In genomic region chr18:64019922-64020756, GRCh38 we compare ENCODE assay signal across 17 cellular contexts. TPM values are rescaled to one million over a fixed set of nuclear protein-coding genes. Genes with fewer than 3 reads are reported as not detected.
A peak's percentile ranks its signal among the peaks of the same experiment; 100 is the strongest.
DNase-seq lines count a peak whose midpoint lies in the region; ATAC-seq and TF ChIP-seq lines count a peak whose summit lies in the region.
"Had no signal": no experiment of that assay in that cellular context is flagged by ENCODE, and none has a peak within 500 bp of the region (broad histone marks: within the 10 kb centered on the region; RNA-seq: fewer than 3 reads in every experiment).

No MANE protein-coding gene starts in this region.

- no peaks in the 10 kb centered on the region for H3K27me3 ChIP-seq in H7 (ENCODE audit: control insufficient read depth, insufficient read depth, low read length)
- H3K27me3 ChIP-seq: Peyer's patch had no signal

- DNase-seq in H7 (peak; percentile 28), astrocyte of the spinal cord (ENCODE audit: low read depth, low spot score) (peak; percentile 3), kidney tubule cell (ENCODE audit: low spot score) (peak; percentile 7), NCI-H2081 treated with DMSO at 0.1 percent for 48 hours (lab: John Stamatoyannopoulos, UW) (no peak), CD14-positive monocyte (ENCODE audit: low spot score) (no peak), amygdala (lab: John Stamatoyannopoulos, UW) (no peak)
- DNase-seq: AML-193, COR-L47, DMS 273 treated with DMSO at 0.1 percent for 48 hours, HFFc6, KBM-7, NCI-H1105, NCI-H1694, Peyer's patch had no signal

- no peak for TF ChIP-seq CTCF in astrocyte of the spinal cord (IDR thresholded peaks at IDR 0.05; ENCODE audit: low read depth, low read length)
- TF ChIP-seq CTCF in CD14-positive monocyte (IDR thresholded peaks at IDR 0.05) = no peak

- no peak overlapping the region for H3K4me3 Mint-ChIP-seq in CD14-positive monocyte
- H3K4me3 Mint-ChIP-seq: HFFc6 had no signal

- H3K9me3 Mint-ChIP-seq in CD14-positive monocyte = no peaks in the 10 kb centered on the region
- H3K9me3 Mint-ChIP-seq: HFFc6 had no signal

- H3K27me3 Mint-ChIP-seq in CD14-positive monocyte (ENCODE audit: low read depth in 3 of 3) = peaks cover 0 to 1% (median 0%) of the 10 kb centered on the region in 3 donors

- peaks cover 12% of the 10 kb centered on the region in 2 donors for H3K36me3 Mint-ChIP-seq in CD14-positive monocyte

- H3K36me3 ChIP-seq in H7 (replicated peaks; ENCODE audit: control insufficient read depth, insufficient read depth, low read length) = no peaks in the 10 kb centered on the region
- H3K36me3 ChIP-seq: Peyer's patch had no signal

- intact Hi-C loops in CD14-positive monocyte (cut with micrococcal nuclease) = no loop called here

- no peaks in the 10 kb centered on the region for H3K4me1 Mint-ChIP-seq in CD14-positive monocyte

- H3K4me3 ChIP-seq in H7 (ENCODE audit: insufficient read depth, low read depth, low read length) = no peak overlapping the region
- no peak overlapping the region for H3K4me3 ChIP-seq in astrocyte of the spinal cord (ENCODE audit: low read depth, low read length)
- H3K4me3 ChIP-seq: GM12878, Peyer's patch had no signal

- no peak for ATAC-seq in GM21576 (IDR thresholded peaks at IDR 0.05; ENCODE audit: unreplicated experiment)
- ATAC-seq: GM12878, Right ventricle myocardium inferior had no signal

- no peak overlapping the region for H3K27ac Mint-ChIP-seq in CD14-positive monocyte
- H3K27ac Mint-ChIP-seq: HFFc6 had no signal

- in situ Hi-C loops in astrocyte of the spinal cord (cut with HindIII; ENCODE audit: low sequenced_read_pairs) = no loop called here

RNA-seq across cellular contexts. Expression of gene SERPINB8, which starts 50.3 kb away (rescaled TPM):
- 0.07 and 1.6 TPM in 2 replicates for total RNA-seq in H7 (2014; rRNA removed; shearing (Covaris generic))
- 100 to 1,000 TPM; 115 to 141 TPM for polyA plus RNA-seq in CD14-positive monocyte

Comparison
In these comparisons a context has a peak if more than half of its experiments do, and no peak if none do; other contexts are left out.
1. DNase-seq: peak in H7 (single experiment), astrocyte of the spinal cord (single experiment) and kidney tubule cell (single experiment); none in NCI-H2081 treated with DMSO at 0.1 percent for 48 hours (single experiment), CD14-positive monocyte (single experiment) and amygdala (0 of 56).